20 cellular contexts compared by ENCODE assay signal in genomic region chr21:42013338-42013737, GRCh38. TPM values are rescaled to one million over a fixed set of nuclear protein-coding genes. Genes with fewer than 3 reads are reported as not detected.
A peak's percentile ranks its signal among the peaks of the same experiment; 100 is the strongest.
DNase-seq lines count a peak whose midpoint lies in the region; ATAC-seq and TF ChIP-seq lines count a peak whose summit lies in the region.
"Had no signal": no experiment of that assay in that cellular context is flagged by ENCODE, and none has a peak within 500 bp of the region (broad histone marks: within the 10 kb centered on the region; RNA-seq: fewer than 3 reads in every experiment).

No MANE protein-coding gene starts in this region.

- H3K36me3 ChIP-seq in esophagus (ENCODE audit: control insufficient read depth in 2 of 2, insufficient read depth in 2 of 2, low read length in 1 of 2) = no peaks in the 10 kb centered on the region
- H3K36me3 ChIP-seq: heart left ventricle, MG63, Peyer's patch, tibial nerve had no signal

- H3K4me1 Mint-ChIP-seq in IgD-negative memory B cell = peaks cover 0 to 7% (median 6%) of the 10 kb centered on the region in 3 donors

- H3K4me3 ChIP-seq in esophagus (ENCODE audit: low read depth in 1 of 2, low read length in 2 of 2) = no peak overlapping the region
- H3K4me3 ChIP-seq: heart left ventricle, MG63, Peyer's patch, tibial nerve had no signal

- no peaks in the 10 kb centered on the region for H3K27me3 ChIP-seq in esophagus (ENCODE audit: control insufficient read depth in 1 of 2, insufficient read depth in 2 of 2, low read length in 2 of 2)
- H3K27me3 ChIP-seq: MG63, Peyer's patch, tibial nerve had no signal

- H3K27me3 Mint-ChIP-seq in IgD-negative memory B cell = peaks cover 2% of the 10 kb centered on the region
- H3K27me3 Mint-ChIP-seq: activated CD4-positive, alpha-beta memory T cell treated with anti-CD3 and anti-CD28 coated beads for 36 hours; B cell had no signal

- peaks cover 2% of the 10 kb centered on the region for H3K36me3 Mint-ChIP-seq in IgD-negative memory B cell

- peaks cover 0 to 2% of the 10 kb centered on the region in 2 donors for H3K9me3 ChIP-seq in esophagus (ENCODE audit: control insufficient read depth in 2 of 2, insufficient read depth in 1 of 2, low read depth in 1 of 2, low read length in 1 of 2)
- H3K9me3 ChIP-seq: MG63, Peyer's patch had no signal

- H3K27ac ChIP-seq in esophagus (ENCODE audit: low read depth in 2 of 2, low read length in 1 of 2) = peak overlapping the region; percentile 29 to 72
- H3K27ac ChIP-seq: heart left ventricle, Peyer's patch, tibial nerve had no signal

- WGBS in esophagus, 2 donors = 53 to 70% methylated on average over 4 of the region's 4 CpGs

- H3K27ac Mint-ChIP-seq in IgD-negative memory B cell = peak overlapping the region in 1 of 3 donors; percentile 96
- H3K27ac Mint-ChIP-seq: activated CD4-positive, alpha-beta memory T cell treated with anti-CD3 and anti-CD28 coated beads for 36 hours; B cell had no signal

- H3K4me1 ChIP-seq in esophagus (ENCODE audit: control insufficient read depth in 2 of 2, insufficient read depth in 2 of 2, low read length in 1 of 2) = peaks cover 0 to 4% of the 10 kb centered on the region in 2 donors

- H3K4me3 Mint-ChIP-seq in IgD-negative memory B cell = peak overlapping the region in 3 of 4 donors; percentile 9 to 89 (median 19)
- H3K4me3 Mint-ChIP-seq: activated CD4-positive, alpha-beta memory T cell treated with anti-CD3 and anti-CD28 coated beads for 36 hours had no signal

- DNase-seq in COLO668 (lab: John Stamatoyannopoulos, UW; ENCODE audit: unreplicated experiment) = peak; percentile 71
- DNase-seq in NCI-H510A (lab: John Stamatoyannopoulos, UW) = peak; percentile 63
- DNase-seq in left lobe of liver (ENCODE audit: low spot score) = no peak
- no peak for DNase-seq in kidney tubule cell (ENCODE audit: low spot score)
- no peak for DNase-seq in amniotic stem cell (lab: John Stamatoyannopoulos, UW)
- DNase-seq: activated CD4-positive, alpha-beta memory T cell treated with anti-CD3 and anti-CD28 coated beads for 36 hours; activated T-cell treated with anti-CD3 and anti-CD28 coated beads, Interleukin-2, amount 50 U/mL, for 4 hours; effector CD4-positive, alpha-beta T cell; MG63; Peyer's patch; stimulated activated CD4-positive, alpha-beta T cell treated with anti-CD3 and anti-CD28 coated beads, Interleukin-15, amount 100 ng/mL, for 24 hours; stimulated activated naive CD4-positive, alpha-beta T cell treated with Interleukin-2 at 50 U/mL for 16 hours; SW 1271 had no signal

- peaks cover 0 to 2% (median 0%) of the 10 kb centered on the region in 3 donors for H3K9me3 Mint-ChIP-seq in IgD-negative memory B cell

- ATAC-seq in left lobe of liver (no peak), SK-N-SH treated with all-trans-retinoic acid at 6 μM for 48 hours (no peak)
- ATAC-seq: activated T-cell treated with anti-CD3 and anti-CD28 coated beads, Interleukin-2, amount 50 U/mL, for 4 hours; heart left ventricle had no signal

TF ChIP-seq in SK-N-SH treated with all-trans-retinoic acid at 6 μM for 48 hours, 23 proteins besides CTCF, POLR2A, EP300 and RAD21:
- TF ChIP-seq PATZ1 (CRISPR knock-in tag; IDR thresholded peaks at IDR 0.05; ENCODE audit: borderline replicate concordance) = no peak
- no peak for TF ChIP-seq CSDC2 (CRISPR knock-in tag; IDR thresholded peaks at IDR 0.05)
- TF ChIP-seq RARB (CRISPR knock-in tag; IDR thresholded peaks at IDR 0.05) = no peak
- TF ChIP-seq ZC3H10 (CRISPR knock-in tag; IDR thresholded peaks at IDR 0.05) = no peak
- no peak for TF ChIP-seq OSR1 (CRISPR knock-in tag; IDR thresholded peaks at IDR 0.05)
- TF ChIP-seq TOX (CRISPR knock-in tag; IDR thresholded peaks at IDR 0.05; ENCODE audit: borderline replicate concordance) = no peak
- no peak for TF ChIP-seq ZFP3 (CRISPR knock-in tag; IDR thresholded peaks at IDR 0.05)
- no peak for TF ChIP-seq BACH2 (CRISPR knock-in tag; IDR thresholded peaks at IDR 0.05; ENCODE audit: borderline replicate concordance)
- TF ChIP-seq PPARA (CRISPR knock-in tag; IDR thresholded peaks at IDR 0.05; ENCODE audit: borderline replicate concordance) = no peak
- TF ChIP-seq ZNF565 (CRISPR knock-in tag; conservative IDR thresholded peaks at IDR 0.05; ENCODE audit: low read depth) = no peak
- TF ChIP-seq TSHZ2 (CRISPR knock-in tag; IDR thresholded peaks at IDR 0.05) = no peak
- no peak for TF ChIP-seq ZNF8 (CRISPR knock-in tag; IDR thresholded peaks at IDR 0.05)
- no peak for TF ChIP-seq ARNTL (CRISPR knock-in tag; IDR thresholded peaks at IDR 0.05; ENCODE audit: borderline replicate concordance, low read depth)
- no peak for TF ChIP-seq ZNF70 (CRISPR knock-in tag; IDR thresholded peaks at IDR 0.05)

RNA-seq across cellular contexts. Expression of gene ZBTB21, which starts 3.2 kb away (rescaled TPM):
- polyA plus RNA-seq in IgD-negative memory B cell (8.0 TPM), esophagus (1 to 10 TPM; 1.6 to 2.7 TPM)
- total RNA-seq in left lobe of liver = 4.2 TPM

RNA-seq across cellular contexts. Expression of gene UMODL1, which starts 57.8 kb away (rescaled TPM):
- polyA plus RNA-seq in IgD-negative memory B cell = 0.05 TPM
- under 1 TPM; 0.12 to 0.18 TPM for polyA plus RNA-seq in esophagus
- total RNA-seq in left lobe of liver = 0.18 TPM
- total RNA-seq: activated CD4-positive, alpha-beta memory T cell treated with anti-CD3 and anti-CD28 coated beads for 36 hours; activated T-cell treated with anti-CD3 and anti-CD28 coated beads, Interleukin-2, amount 50 U/mL, for 4 hours; NCI-H460; tibial nerve had no signal
- polyA plus RNA-seq: heart left ventricle had no signal

RNA-seq across cellular contexts. Expression of gene C2CD2, which starts 59.5 kb away (rescaled TPM):
- polyA plus RNA-seq in IgD-negative memory B cell (3.5 TPM), esophagus (10 to 100 TPM in 1 of 2 donors, 1 to 10 TPM in 1; 7.9 to 11.0 TPM)
- total RNA-seq in left lobe of liver = 10.5 TPM

Comparison
In these comparisons a context has a peak if more than half of its experiments do, and no peak if none do; other contexts are left out.
1. DNase-seq: peak in COLO668 (single experiment) and NCI-H510A (single experiment); none in left lobe of liver (single experiment), kidney tubule cell (single experiment) and amniotic stem cell (single experiment).